Comparison of ENCODE assay signal across 8 cellular contexts in genomic region chr17:43878260-43879082, GRCh38. TPM values are rescaled to one million over a fixed set of nuclear protein-coding genes. Genes with fewer than 3 reads are reported as not detected.
A peak's percentile ranks its signal among the peaks of the same experiment; 100 is the strongest.
DNase-seq lines count a peak whose midpoint lies in the region; ATAC-seq lines count a peak whose summit lies in the region.

No MANE protein-coding gene starts in this region.

- DNase-seq in AG08395 (ENCODE audit: low spot score): peak; percentile 96
- peak; percentile 78 for DNase-seq in GM19238 (ENCODE audit: insufficient read length, low spot score)
- peak; percentile 66 for DNase-seq in NCI-H2171 treated with DMSO at 0.1 percent for 48 hours (lab: John Stamatoyannopoulos, UW)
- peak; percentile 79 for DNase-seq in activated CD4-positive, alpha-beta T cell treated with anti-CD3 and anti-CD28 coated beads for 36 hours
- peak; percentile 76 for DNase-seq in cerebellum (ENCODE audit: low spot score)
- DNase-seq in left kidney (ENCODE audit: low read depth, low spot score): peak; percentile 85
- DNase-seq in stimulated activated CD4-positive, alpha-beta T cell treated with anti-CD3 and anti-CD28 coated beads, Interleukin-2, amount 100 ng/mL, for 4 hours (ENCODE audit: low read depth): peak; percentile 47

- no peaks in the 10 kb centered on the region for H3K4me1 Mint-ChIP-seq in activated CD4-positive, alpha-beta T cell treated with anti-CD3 and anti-CD28 coated beads for 36 hours

- POLR2A ChIA-PET in activated CD4-positive, alpha-beta T cell treated with anti-CD3 and anti-CD28 coated beads for 36 hours (lab: Charles Lee): interaction anchor here (0.5 to 0.6 kb wide), 2 partner anchors 507 to 816 kb away, joined by 4 to 8 read pairs; no protein-coding TSS in a partner anchor

- no peak overlapping the region for H3K4me3 Mint-ChIP-seq in activated CD4-positive, alpha-beta T cell treated with anti-CD3 and anti-CD28 coated beads for 36 hours

- H3K9me3 Mint-ChIP-seq in activated CD4-positive, alpha-beta T cell treated with anti-CD3 and anti-CD28 coated beads for 36 hours (ENCODE audit: low read depth): no peaks in the 10 kb centered on the region

- intact Hi-C loops in activated CD4-positive, alpha-beta T cell treated with anti-CD3 and anti-CD28 coated beads for 36 hours (cut with DNase I, micrococcal nuclease): loop anchor here (1.0 to 2.0 kb wide), 2 partner anchors 116 to 117 kb away; no protein-coding TSS in a partner anchor

- peak; percentile 90 for ATAC-seq in activated CD4-positive, alpha-beta T cell treated with anti-CD3 and anti-CD28 coated beads for 36 hours
- no peak for ATAC-seq in GM21360 (IDR thresholded peaks at IDR 0.05; ENCODE audit: unreplicated experiment)

- H3K27ac Mint-ChIP-seq in activated CD4-positive, alpha-beta T cell treated with anti-CD3 and anti-CD28 coated beads for 36 hours: no peak overlapping the region

- CTCF ChIA-PET in activated CD4-positive, alpha-beta T cell treated with anti-CD3 and anti-CD28 coated beads for 36 hours (lab: Charles Lee): interaction anchor here (0.5 to 2.9 kb wide), 42 partner anchors 10 to 1657 kb away, joined by 3 to 15 read pairs (median 3); partner anchors contain the start of gene MPP2

- no peaks in the 10 kb centered on the region for H3K36me3 Mint-ChIP-seq in activated CD4-positive, alpha-beta T cell treated with anti-CD3 and anti-CD28 coated beads for 36 hours (ENCODE audit: low read depth)

- H3K27me3 Mint-ChIP-seq in activated CD4-positive, alpha-beta T cell treated with anti-CD3 and anti-CD28 coated beads for 36 hours: no peaks in the 10 kb centered on the region

RNA-seq across cellular contexts. Expression of gene MPP2, which starts 28.9 kb away (rescaled TPM):
- 1 to 10 TPM; 1.2 to 1.3 TPM for total RNA-seq in activated CD4-positive, alpha-beta T cell treated with anti-CD3 and anti-CD28 coated beads for 36 hours
- total RNA-seq in cerebellum: 14.2 TPM

RNA-seq across cellular contexts. Expression of gene CD300LG, which starts 31.5 kb away (rescaled TPM):
- not detected for total RNA-seq in activated CD4-positive, alpha-beta T cell treated with anti-CD3 and anti-CD28 coated beads for 36 hours
- not detected for total RNA-seq in cerebellum

RNA-seq across cellular contexts. Expression of gene MPP3, which starts 45.5 kb away (rescaled TPM):
- under 1 TPM; 0.37 to 0.41 TPM for total RNA-seq in activated CD4-positive, alpha-beta T cell treated with anti-CD3 and anti-CD28 coated beads for 36 hours
- total RNA-seq in cerebellum: 49.0 TPM

Comparison
In these comparisons a context has a peak if more than half of its experiments do, and no peak if none do; other contexts are left out.
1. RNA of gene MPP3, which starts 45.5 kb away (total RNA-seq): 49.0 TPM in cerebellum (single experiment); 0.37 to 0.41 TPM in activated CD4-positive, alpha-beta T cell treated with anti-CD3 and anti-CD28 coated beads for 36 hours; every median in the first group is over 10 times any median in the second.
2. Peak in every context shown above with its lines, with median percentiles within 50 percentile points of each other: DNase-seq.